In genomic region chr7:100426516-100426915, GRCh38 we compare ENCODE assay signal across 20 cellular contexts.
"Had no signal": no experiment of that assay in that cellular context is flagged by ENCODE, and none has a peak within 500 bp of the region (broad histone marks: within the 10 kb centered on the region; RNA-seq: fewer than 3 reads in every experiment).

No MANE protein-coding gene starts in this region.

- H3K4me3 Mint-ChIP-seq: nephron progenitor cell; stimulated activated effector memory CD8-positive, alpha-beta T cell treated with anti-CD3 and anti-CD28 coated beads, Interleukin-12 subunit alpha, Interleukin-12 subunit beta, amount 100 ng/mL, for 72 hours had no signal

- ATAC-seq: left colon; naive thymus-derived CD8-positive, alpha-beta T cell; stimulated activated effector memory CD8-positive, alpha-beta T cell treated with anti-CD3 and anti-CD28 coated beads, Interleukin-12 subunit alpha, Interleukin-12 subunit beta, amount 100 ng/mL, for 72 hours had no signal

- DNase-seq: dorsolateral prefrontal cortex; effector CD4-positive, alpha-beta T cell; hypothalamus; immature natural killer cell; islet precursor cell; kidney glomerular epithelial cell; left colon; left ventricle myocardium inferior; mammary epithelial cell; naive thymus-derived CD8-positive, alpha-beta T cell; nephron progenitor cell; nucleus accumbens; sigmoid colon; stimulated activated CD4-positive, alpha-beta T cell treated with anti-CD3 and anti-CD28 coated beads, Interleukin-2, amount 100 ng/mL, for 24 hours; stimulated activated CD4-positive, alpha-beta T cell treated with anti-CD3 and anti-CD28 coated beads, Interleukin-4, amount 100 ng/mL, for 24 hours; stimulated activated naive CD4-positive, alpha-beta T cell treated with Interleukin-2 at 50 U/mL for 16 hours; stomach; thyroid gland; trophoblast cell had no signal

- H3K9me3 Mint-ChIP-seq: immature natural killer cell; stimulated activated effector memory CD8-positive, alpha-beta T cell treated with anti-CD3 and anti-CD28 coated beads, Interleukin-12 subunit alpha, Interleukin-12 subunit beta, amount 100 ng/mL, for 72 hours had no signal

- H3K27ac Mint-ChIP-seq: nephron progenitor cell; stimulated activated effector memory CD8-positive, alpha-beta T cell treated with anti-CD3 and anti-CD28 coated beads, Interleukin-12 subunit alpha, Interleukin-12 subunit beta, amount 100 ng/mL, for 72 hours had no signal
